Comparison of ENCODE assay signal across 1 cellular context in genomic region chr4:90127223-90127705, GRCh38.
TF ChIP-seq lines count a peak whose summit lies in the region.

CCSER1 (plus strand) TSS chr4:90127394.

TF ChIP-seq in HEK293, 187 proteins besides CTCF, POLR2A, EP300 and RAD21 (continued from another document and continues in another):
- peak; percentile 95 for TF ChIP-seq ZNF398 (tag by site-specific recombination; IDR thresholded peaks at IDR 0.05)
- TF ChIP-seq ZNF791 (tag by site-specific recombination; IDR thresholded peaks at IDR 0.05), result no peak
- TF ChIP-seq INSM2 (tag by site-specific recombination; IDR thresholded peaks at IDR 0.05), result no peak; the same call in 1 of the 2 replicates
- TF ChIP-seq ZNF184 (tag by site-specific recombination; IDR thresholded peaks at IDR 0.05), result no peak
- TF ChIP-seq AEBP2 (tag by site-specific recombination; IDR thresholded peaks at IDR 0.05; ENCODE audit: borderline replicate concordance), result no peak
- TF ChIP-seq PATZ1 (tag by site-specific recombination; IDR thresholded peaks at IDR 0.05), result peak; percentile 56
- no peak for TF ChIP-seq ZNF555 (tag by site-specific recombination; conservative IDR thresholded peaks at IDR 0.05)
- no peak for TF ChIP-seq ZNF561 (tag by site-specific recombination; IDR thresholded peaks at IDR 0.05; ENCODE audit: borderline replicate concordance)
- TF ChIP-seq ZFP69B (tag by site-specific recombination; IDR thresholded peaks at IDR 0.05), result peak; percentile 48; the same call in 1 of the 2 replicates
- no peak for TF ChIP-seq ZNF155 (tag by site-specific recombination; IDR thresholded peaks at IDR 0.05)
- no peak for TF ChIP-seq ZNF169 (tag by site-specific recombination; IDR thresholded peaks at IDR 0.05)
- TF ChIP-seq ZNF664 (tag by site-specific recombination; IDR thresholded peaks at IDR 0.05), result no peak
- no peak for TF ChIP-seq ZNF174 (tag by site-specific recombination; IDR thresholded peaks at IDR 0.05)
- no peak for TF ChIP-seq ZFP3 (tag by site-specific recombination; IDR thresholded peaks at IDR 0.05; ENCODE audit: low read depth)
- TF ChIP-seq ZNF148 (tag by site-specific recombination; IDR thresholded peaks at IDR 0.05; ENCODE audit: borderline replicate concordance), result no peak
- no peak for TF ChIP-seq ZNF133 (tag by site-specific recombination; IDR thresholded peaks at IDR 0.05)
- no peak for TF ChIP-seq ZNF768 (tag by site-specific recombination; IDR thresholded peaks at IDR 0.05)
- no peak for TF ChIP-seq ZNF513 (tag by site-specific recombination; IDR thresholded peaks at IDR 0.05)
- no peak for TF ChIP-seq ZNF138 (tag by site-specific recombination; IDR thresholded peaks at IDR 0.05; ENCODE audit: borderline replicate concordance)
- TF ChIP-seq ZNF785 (tag by site-specific recombination; IDR thresholded peaks at IDR 0.05), result no peak
- peak; percentile 74 for TF ChIP-seq ZNF202 (tag by site-specific recombination; IDR thresholded peaks at IDR 0.05; ENCODE audit: borderline replicate concordance)
- TF ChIP-seq ZNF645 (tag by site-specific recombination; IDR thresholded peaks at IDR 0.05), result no peak
- no peak for TF ChIP-seq FEZF1 (tag by site-specific recombination; IDR thresholded peaks at IDR 0.05)
- TF ChIP-seq ZFHX2 (tag by site-specific recombination; conservative IDR thresholded peaks at IDR 0.05), result peak; percentile 53
- no peak for TF ChIP-seq ZNF521 (tag by site-specific recombination; IDR thresholded peaks at IDR 0.05)
- TF ChIP-seq ZNF146 (tag by site-specific recombination; IDR thresholded peaks at IDR 0.05), result no peak
- TF ChIP-seq ZNF670 (tag by site-specific recombination; IDR thresholded peaks at IDR 0.05; ENCODE audit: low read depth), result no peak
- peak; percentile 30; the same call in 1 of the 2 replicates for TF ChIP-seq ZSCAN5A (tag by site-specific recombination; IDR thresholded peaks at IDR 0.05)
- no peak for TF ChIP-seq ZNF140 (tag by site-specific recombination; IDR thresholded peaks at IDR 0.05)
- TF ChIP-seq ZNF223 (tag by site-specific recombination; IDR thresholded peaks at IDR 0.05), result no peak
- no peak for TF ChIP-seq ZNF639 (tag by site-specific recombination; IDR thresholded peaks at IDR 0.05)
- no peak for TF ChIP-seq ZNF112 (tag by site-specific recombination; IDR thresholded peaks at IDR 0.05)
- TF ChIP-seq ZBTB1 (tag by site-specific recombination; IDR thresholded peaks at IDR 0.05), result no peak
- TF ChIP-seq ZNF677 (tag by site-specific recombination; IDR thresholded peaks at IDR 0.05), result no peak
- TF ChIP-seq ZNF16 (tag by site-specific recombination; IDR thresholded peaks at IDR 0.05; ENCODE audit: low read depth), result no peak
- no peak for TF ChIP-seq ZNF585B (tag by site-specific recombination; IDR thresholded peaks at IDR 0.05)
- no peak for TF ChIP-seq ZBTB44 (tag by site-specific recombination; IDR thresholded peaks at IDR 0.05)
- no peak for TF ChIP-seq ZNF280D (tag by site-specific recombination; IDR thresholded peaks at IDR 0.05)
- no peak for TF ChIP-seq ZNF433 (tag by site-specific recombination; IDR thresholded peaks at IDR 0.05; ENCODE audit: low read depth)
- TF ChIP-seq ZNF19 (tag by site-specific recombination; IDR thresholded peaks at IDR 0.05; ENCODE audit: low read depth), result no peak
